19 cellular contexts compared by ENCODE assay signal in the genomic region with DNA sequence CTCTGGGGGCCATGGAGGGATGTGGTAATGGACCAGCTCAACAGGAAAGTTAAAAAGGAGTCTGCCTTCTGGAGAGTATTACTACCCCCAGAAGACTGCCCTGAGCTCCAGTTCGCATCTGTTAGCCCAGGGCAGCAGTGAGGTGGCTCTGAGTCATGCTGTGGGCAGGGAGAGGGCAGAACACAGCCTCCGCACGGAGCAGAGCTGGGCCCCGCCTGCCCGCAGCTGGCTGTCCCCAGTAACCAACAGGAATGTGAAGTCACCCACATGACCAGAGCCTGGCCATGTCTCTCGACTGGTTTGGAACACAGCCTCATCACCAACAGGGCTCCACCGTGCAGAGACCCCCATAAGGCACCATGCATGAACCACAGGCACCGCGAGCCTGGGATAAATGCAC.
DNase-seq lines count a peak whose midpoint lies in the region; ATAC-seq, FAIRE-seq and TF ChIP-seq lines count a peak whose summit lies in the region.
"Had no signal": no experiment of that assay in that cellular context is flagged by ENCODE, and none has a peak within 500 bp of the region (broad histone marks: within the 10 kb centered on the region; RNA-seq: fewer than 3 reads in every experiment).

No MANE protein-coding gene starts in this region.

- CTCF ChIA-PET in mammary epithelial cell (lab: Charles Lee; ENCODE audit: low non-redundant PET): no interaction called here

- H3K79me2 ChIP-seq in mammary epithelial cell (ENCODE audit: insufficient read depth, low read length) (peaks cover 5% of the 10 kb centered on the region), keratinocyte (ENCODE audit: control insufficient read depth, insufficient read depth, low read length) (no peaks in the 10 kb centered on the region)

- H3K36me3 ChIP-seq in BLaER1: peaks cover 93% of the 10 kb centered on the region
- H3K36me3 ChIP-seq in mammary epithelial cell (ENCODE audit: insufficient read depth, low read length): peaks cover 9% of the 10 kb centered on the region
- H3K36me3 ChIP-seq in keratinocyte (ENCODE audit: control insufficient read depth in 2 of 2, extremely low read depth in 1 of 2, insufficient read depth in 2 of 2, low read length in 2 of 2): peaks cover 16 to 38% of the 10 kb centered on the region in 2 experiments
- peaks cover 0 to 52% of the 10 kb centered on the region in 2 donors for H3K36me3 ChIP-seq in psoas muscle (ENCODE audit: insufficient read depth in 1 of 2, low read depth in 1 of 2)
- H3K36me3 ChIP-seq: SJCRH30 had no signal

- H3K27me3 ChIP-seq in BLaER1 (no peaks in the 10 kb centered on the region), mammary epithelial cell (ENCODE audit: insufficient read depth, low read length) (no peaks in the 10 kb centered on the region), keratinocyte (ENCODE audit: control insufficient read depth, extremely low read depth, insufficient read depth, low read length) (no peaks in the 10 kb centered on the region), psoas muscle (ENCODE audit: insufficient read depth in 3 of 3, low read length in 2 of 3) (no peaks in the 10 kb centered on the region)
- H3K27me3 ChIP-seq: esophagus squamous epithelium, SJCRH30, vagina had no signal

- no peak overlapping the region for H3K9ac ChIP-seq in BLaER1
- no peak overlapping the region for H3K9ac ChIP-seq in mammary epithelial cell (ENCODE audit: insufficient read depth, low read length)
- H3K9ac ChIP-seq in keratinocyte (ENCODE audit: control insufficient read depth, extremely low read depth, insufficient read depth, low read length): no peak overlapping the region

- in situ Hi-C loops in mammary epithelial cell (cut with MboI; ENCODE audit: low sequenced_read_pairs in 2 of 2): no loop called here

- H3K27ac ChIP-seq in BLaER1 (peak overlapping the region; percentile 64), mammary epithelial cell (ENCODE audit: insufficient read depth, low read depth, low read length) (no peak overlapping the region), keratinocyte (ENCODE audit: control insufficient read depth, insufficient read depth, low read length) (peak overlapping the region; percentile 26), psoas muscle (no peak overlapping the region)
- H3K27ac ChIP-seq: esophagus squamous epithelium, SJCRH30, vagina had no signal

- H3K4me3 ChIP-seq in BLaER1 (no peak overlapping the region), mammary epithelial cell (replicated peaks in 1 of 3; ENCODE audit: insufficient read depth in 1 of 3, low read depth in 2 of 3, low read length in 3 of 3) (no peak overlapping the region), keratinocyte (ENCODE audit: control insufficient read depth in 2 of 3, extremely low read depth in 1 of 3, insufficient read depth in 2 of 3, low read depth in 1 of 3, low read length in 3 of 3) (no peak overlapping the region), psoas muscle (no peak overlapping the region)
- H3K4me3 ChIP-seq: esophagus squamous epithelium, K562, SJCRH30, vagina had no signal

- H3K4me1 ChIP-seq in BLaER1 (peaks cover 29% of the 10 kb centered on the region), mammary epithelial cell (ENCODE audit: insufficient read depth, low read length) (peaks cover 11% of the 10 kb centered on the region), keratinocyte (ENCODE audit: control insufficient read depth, extremely low read depth, insufficient read depth, low read length) (peaks cover 4% of the 10 kb centered on the region), psoas muscle (no peaks in the 10 kb centered on the region)
- H3K4me1 ChIP-seq: SJCRH30, vagina had no signal

- H4K20me1 ChIP-seq in BLaER1 (0 out of 2 replicates have a peak, but pooled peaks cover 9% of the 10 kb centered on the region), mammary epithelial cell (ENCODE audit: insufficient read depth, low read length) (no peaks in the 10 kb centered on the region), keratinocyte (ENCODE audit: control insufficient read depth, extremely low read depth, insufficient read depth, low read length) (no peaks in the 10 kb centered on the region)

- no peaks in the 10 kb centered on the region for H3K9me3 ChIP-seq in BLaER1
- no peaks in the 10 kb centered on the region for H3K9me3 ChIP-seq in mammary epithelial cell (replicated peaks; ENCODE audit: insufficient read depth, low read length)
- H3K9me3 ChIP-seq in keratinocyte (ENCODE audit: control insufficient read depth, low read depth, low read length): peaks cover 2% of the 10 kb centered on the region
- H3K9me3 ChIP-seq in psoas muscle: no peaks in the 10 kb centered on the region
- H3K9me3 ChIP-seq: esophagus squamous epithelium, SJCRH30, vagina had no signal

- H3K9me1 ChIP-seq in keratinocyte (ENCODE audit: control insufficient read depth, extremely low read depth, insufficient read depth, low read length): peaks cover 6% of the 10 kb centered on the region

- WGBS in mammary epithelial cell (ENCODE audit: low coverage, missing lambda C conversion rate): 44% methylated on average over 9 of the region's 9 CpGs
- 92 to 95% (median 92%) methylated on average over 9 of the region's 9 CpGs for WGBS in psoas muscle, 3 donors

- no TSS peak for BruUV-seq in mammary epithelial cell (replicated peaks; lab: Mats Ljungman, UMichigan)

- H3K4me2 ChIP-seq in BLaER1 (peak overlapping the region; percentile 73), mammary epithelial cell (ENCODE audit: insufficient read depth, low read depth, low read length) (no peak overlapping the region), keratinocyte (ENCODE audit: control insufficient read depth, extremely low read depth, insufficient read depth, low read depth, low read length) (no peak overlapping the region)

- dilution Hi-C loops in mammary epithelial cell (cut with HindIII; ENCODE audit: low sequenced_read_pairs): no loop called here
- dilution Hi-C loops in keratinocyte (cut with MboI; ENCODE audit: extremely low pct_ligation_motif_present, low sequenced_read_pairs): no loop called here

- H2AFZ ChIP-seq in mammary epithelial cell (ENCODE audit: low read depth, low read length) (no peak overlapping the region), keratinocyte (ENCODE audit: control insufficient read depth, low read length) (no peak overlapping the region)

- intact Hi-C loops in mammary epithelial cell (cut with micrococcal nuclease) (loop anchor here (5.0 kb wide), 1 partner anchor 59 kb away; no protein-coding TSS in a partner anchor), psoas muscle (cut with DNase I) (no loop called here)

- DNase-seq in M059J (ENCODE audit: low read depth) (peak; percentile 78), mammary epithelial cell (peak; percentile 77), keratinocyte (ENCODE audit: low read depth, low spot score) (peak; percentile 38), psoas muscle (no peak)
- DNase-seq: activated CD8-positive, alpha-beta T cell treated with anti-CD3 and anti-CD28 coated beads, Interleukin-2, amount 10 ng/mL, durations not matched to agents 7 days and 5 days; DND-41; esophagus squamous epithelium; NCI-H1930; NCI-H82; retina; SJCRH30; stimulated activated naive B cell treated with anti-CD40 and anti-IgM and Interleukin-4, amounts not matched to agents 10 μg/mL and 1 μg/mL and 100 μg/mL, for 72 hours had no signal

- TF ChIP-seq CTCF in mammary epithelial cell (conservative IDR thresholded peaks at IDR 0.05 in 1 of 2, IDR thresholded peaks at IDR 0.05 in 1 of 2; ENCODE audit: extremely low read depth in 1 of 2, insufficient read depth in 1 of 2, low read depth in 1 of 2, low read length in 2 of 2) (no peak), keratinocyte (optimal IDR thresholded peaks at IDR 0.05 in 1 of 3, IDR thresholded peaks at IDR 0.05 in 1 of 3, conservative IDR thresholded peaks at IDR 0.05 in 1 of 3; ENCODE audit: extremely low read depth in 1 of 3, insufficient read depth in 2 of 3, low read length in 3 of 3) (no peak), psoas muscle (IDR thresholded peaks at IDR 0.05) (no peak)

- FAIRE-seq in keratinocyte (lab: Jason Lieb, UNC): no peak
- FAIRE-seq: islet of Langerhans, K562 had no signal

- ATAC-seq in HG02623 (IDR thresholded peaks at IDR 0.05; ENCODE audit: unreplicated experiment) (no peak), psoas muscle (no peak), HG02642 (IDR thresholded peaks at IDR 0.05; ENCODE audit: poor library complexity, unreplicated experiment) (no peak), HG02610 (IDR thresholded peaks at IDR 0.05; ENCODE audit: unreplicated experiment) (no peak)
- ATAC-seq: activated CD8-positive, alpha-beta T cell treated with anti-CD3 and anti-CD28 coated beads, Interleukin-2, amount 10 ng/mL, durations not matched to agents 7 days and 5 days; K562; stimulated activated naive B cell treated with anti-CD40 and anti-IgM and Interleukin-4, amounts not matched to agents 10 μg/mL and 1 μg/mL and 100 μg/mL, for 72 hours had no signal

Comparison
In these comparisons a context has a peak if more than half of its experiments do, and no peak if none do; other contexts are left out.
1. H3K27ac ChIP-seq: peak in BLaER1 (single experiment) and keratinocyte (single experiment); none in mammary epithelial cell (single experiment) and psoas muscle (single experiment).
2. DNase-seq: peak in M059J (single experiment), mammary epithelial cell (single experiment) and keratinocyte (single experiment); none in psoas muscle (0 of 2).